Comparison of ENCODE assay signal across 1 cellular context in genomic region chr4:143355540-143356217, GRCh38.
TF ChIP-seq lines count a peak whose summit lies in the region.

No MANE protein-coding gene starts in this region.

TF ChIP-seq in A549, 52 proteins besides CTCF, POLR2A, EP300 and RAD21 (continued from another document):
- no peak for TF ChIP-seq USF2 (IDR thresholded peaks at IDR 0.05)
- no peak for TF ChIP-seq E2F6 (IDR thresholded peaks at IDR 0.05; ENCODE audit: borderline replicate concordance, low read depth)
- TF ChIP-seq ELK1 (IDR thresholded peaks at IDR 0.05; ENCODE audit: low read depth, low read length): no peak
- TF ChIP-seq CHD2 (IDR thresholded peaks at IDR 0.05; ENCODE audit: low read length, partially characterized antibody): no peak
- TF ChIP-seq CBX8 (IDR thresholded peaks at IDR 0.05): no peak
